1 cellular context compared by ENCODE assay signal in the genomic region with DNA sequence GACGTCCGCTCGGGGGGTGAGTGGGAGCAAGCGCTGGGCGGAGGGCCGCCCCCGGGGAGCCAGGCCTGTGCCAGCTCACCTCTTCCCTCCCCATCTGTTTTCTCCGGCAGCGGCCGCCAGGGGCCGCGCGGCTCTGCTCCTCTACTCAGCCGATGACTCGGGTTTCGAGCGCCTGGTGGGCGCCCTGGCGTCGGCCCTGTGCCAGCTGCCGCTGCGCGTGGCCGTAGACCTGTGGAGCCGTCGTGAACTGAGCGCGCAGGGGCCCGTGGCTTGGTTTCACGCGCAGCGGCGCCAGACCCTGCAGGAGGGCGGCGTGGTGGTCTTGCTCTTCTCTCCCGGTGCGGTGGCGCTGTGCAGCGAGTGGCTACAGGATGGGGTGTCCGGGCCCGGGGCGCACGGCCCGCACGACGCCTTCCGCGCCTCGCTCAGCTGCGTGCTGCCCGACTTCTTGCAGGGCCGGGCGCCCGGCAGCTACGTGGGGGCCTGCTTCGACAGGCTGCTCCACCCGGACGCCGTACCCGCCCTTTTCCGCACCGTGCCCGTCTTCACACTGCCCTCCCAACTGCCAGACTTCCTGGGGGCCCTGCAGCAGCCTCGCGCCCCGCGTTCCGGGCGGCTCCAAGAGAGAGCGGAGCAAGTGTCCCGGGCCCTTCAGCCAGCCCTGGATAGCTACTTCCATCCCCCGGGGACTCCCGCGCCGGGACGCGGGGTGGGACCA.
TF ChIP-seq lines count a peak whose summit lies in the region.

No MANE protein-coding gene starts in this region.

TF ChIP-seq in HepG2, 621 proteins besides CTCF, POLR2A, EP300 and RAD21 (continued from another document and continues in another):
- no peak for TF ChIP-seq FOXO4 (CRISPR knock-in tag; conservative IDR thresholded peaks at IDR 0.05)
- no peak; the same call in 1 of the 2 replicates for TF ChIP-seq SP2 (CRISPR knock-in tag; IDR thresholded peaks at IDR 0.05)
- TF ChIP-seq RNF219 (CRISPR knock-in tag; IDR thresholded peaks at IDR 0.05): no peak
- 0 out of 2 replicates have a peak, but pooled peaks have one; percentile 35 for TF ChIP-seq BORCS8-MEF2B (CRISPR knock-in tag; IDR thresholded peaks at IDR 0.05)
- TF ChIP-seq ZNF274 (CRISPR knock-in tag; IDR thresholded peaks at IDR 0.05): peak; percentile 37; the same call in 1 of the 2 replicates
- TF ChIP-seq, protein P1, sequence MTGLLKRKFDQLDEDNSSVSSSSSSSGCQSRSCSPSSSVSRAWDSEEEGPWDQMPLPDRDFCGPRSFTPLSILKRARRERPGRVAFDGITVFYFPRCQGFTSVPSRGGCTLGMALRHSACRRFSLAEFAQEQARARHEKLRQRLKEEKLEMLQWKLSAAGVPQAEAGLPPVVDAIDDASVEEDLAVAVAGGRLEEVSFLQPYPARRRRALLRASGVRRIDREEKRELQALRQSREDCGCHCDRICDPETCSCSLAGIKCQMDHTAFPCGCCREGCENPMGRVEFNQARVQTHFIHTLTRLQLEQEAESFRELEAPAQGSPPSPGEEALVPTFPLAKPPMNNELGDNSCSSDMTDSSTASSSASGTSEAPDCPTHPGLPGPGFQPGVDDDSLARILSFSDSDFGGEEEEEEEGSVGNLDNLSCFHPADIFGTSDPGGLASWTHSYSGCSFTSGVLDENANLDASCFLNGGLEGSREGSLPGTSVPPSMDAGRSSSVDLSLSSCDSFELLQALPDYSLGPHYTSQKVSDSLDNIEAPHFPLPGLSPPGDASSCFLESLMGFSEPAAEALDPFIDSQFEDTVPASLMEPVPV (CRISPR knock-in tag; IDR thresholded peaks at IDR 0.05): peak; percentile 23; the same call in 1 of the 2 replicates
- no peak for TF ChIP-seq HMGXB3 (CRISPR knock-in tag; IDR thresholded peaks at IDR 0.05; ENCODE audit: borderline replicate concordance)
- no peak for TF ChIP-seq IRF2 (CRISPR knock-in tag; IDR thresholded peaks at IDR 0.05)
- TF ChIP-seq ZBTB46 (CRISPR knock-in tag; IDR thresholded peaks at IDR 0.05; ENCODE audit: borderline replicate concordance): no peak
- no peak; the same call in 1 of the 2 replicates for TF ChIP-seq CCDC6 (CRISPR knock-in tag; IDR thresholded peaks at IDR 0.05)
- TF ChIP-seq, protein P2, sequence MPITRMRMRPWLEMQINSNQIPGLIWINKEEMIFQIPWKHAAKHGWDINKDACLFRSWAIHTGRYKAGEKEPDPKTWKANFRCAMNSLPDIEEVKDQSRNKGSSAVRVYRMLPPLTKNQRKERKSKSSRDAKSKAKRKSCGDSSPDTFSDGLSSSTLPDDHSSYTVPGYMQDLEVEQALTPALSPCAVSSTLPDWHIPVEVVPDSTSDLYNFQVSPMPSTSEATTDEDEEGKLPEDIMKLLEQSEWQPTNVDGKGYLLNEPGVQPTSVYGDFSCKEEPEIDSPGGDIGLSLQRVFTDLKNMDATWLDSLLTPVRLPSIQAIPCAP (CRISPR knock-in tag; IDR thresholded peaks at IDR 0.05; ENCODE audit: low read depth): peak; percentile 62; the same call in 1 of the 2 replicates
- 0 out of 2 replicates have a peak, but pooled peaks have one; percentile 14 for TF ChIP-seq FOXC1 (CRISPR knock-in tag; IDR thresholded peaks at IDR 0.05; ENCODE audit: borderline replicate concordance)
- peak; percentile 62 for TF ChIP-seq NR0B2 (CRISPR knock-in tag; IDR thresholded peaks at IDR 0.05)
- no peak; the same call in 1 of the 2 replicates for TF ChIP-seq ATF7-NPFF (CRISPR knock-in tag; IDR thresholded peaks at IDR 0.05; ENCODE audit: low read depth)
- no peak for TF ChIP-seq ZNF891 (CRISPR knock-in tag; IDR thresholded peaks at IDR 0.05)
- TF ChIP-seq ZNF101 (CRISPR knock-in tag; IDR thresholded peaks at IDR 0.05; ENCODE audit: borderline replicate concordance, low read depth): no peak
- TF ChIP-seq MXD1 (CRISPR knock-in tag; IDR thresholded peaks at IDR 0.05): peak; percentile 83
- TF ChIP-seq MAZ (IDR thresholded peaks at IDR 0.05; ENCODE audit: borderline replicate concordance, low read depth, low read length): no peak
- TF ChIP-seq MAZ (CRISPR knock-in tag; IDR thresholded peaks at IDR 0.05; ENCODE audit: low read depth): no peak; the same call in 1 of the 2 replicates
- no peak for TF ChIP-seq RBM39 (IDR thresholded peaks at IDR 0.05; ENCODE audit: low read depth, low read length, poor library complexity, severe bottlenecking)
- TF ChIP-seq ZNF383 (CRISPR knock-in tag; IDR thresholded peaks at IDR 0.05; ENCODE audit: borderline replicate concordance): no peak
- 0 out of 2 replicates have a peak, but pooled peaks have one; percentile 20 for TF ChIP-seq HOXA5 (CRISPR knock-in tag; IDR thresholded peaks at IDR 0.05)
- TF ChIP-seq ZNF607 (CRISPR knock-in tag; IDR thresholded peaks at IDR 0.05; ENCODE audit: borderline replicate concordance): 0 out of 2 replicates have a peak, but pooled peaks have one; percentile 33
- TF ChIP-seq RXRB (CRISPR knock-in tag; IDR thresholded peaks at IDR 0.05; ENCODE audit: borderline replicate concordance): no peak
- no peak; the same call in 1 of the 2 replicates for TF ChIP-seq ZNF629 (CRISPR knock-in tag; conservative IDR thresholded peaks at IDR 0.05)
- TF ChIP-seq U2AF2 (IDR thresholded peaks at IDR 0.05; ENCODE audit: low read depth, low read length): no peak
- TF ChIP-seq HDAC1 (CRISPR knock-in tag; IDR thresholded peaks at IDR 0.05): peak; percentile 78
- TF ChIP-seq ZNF674 (CRISPR knock-in tag; IDR thresholded peaks at IDR 0.05; ENCODE audit: low read depth): peak; percentile 76; the same call in 1 of the 2 replicates
- no peak; the same call in 1 of the 2 replicates for TF ChIP-seq ZNF609 (CRISPR knock-in tag; IDR thresholded peaks at IDR 0.05; ENCODE audit: borderline replicate concordance)
- no peak for TF ChIP-seq MBNL3 (CRISPR knock-in tag; conservative IDR thresholded peaks at IDR 0.05)
- TF ChIP-seq ZFP62 (CRISPR knock-in tag; IDR thresholded peaks at IDR 0.05): no peak
- no peak for TF ChIP-seq POLR2AphosphoS5 (IDR thresholded peaks at IDR 0.05; ENCODE audit: low read depth, low read length)
- TF ChIP-seq, protein P3, sequence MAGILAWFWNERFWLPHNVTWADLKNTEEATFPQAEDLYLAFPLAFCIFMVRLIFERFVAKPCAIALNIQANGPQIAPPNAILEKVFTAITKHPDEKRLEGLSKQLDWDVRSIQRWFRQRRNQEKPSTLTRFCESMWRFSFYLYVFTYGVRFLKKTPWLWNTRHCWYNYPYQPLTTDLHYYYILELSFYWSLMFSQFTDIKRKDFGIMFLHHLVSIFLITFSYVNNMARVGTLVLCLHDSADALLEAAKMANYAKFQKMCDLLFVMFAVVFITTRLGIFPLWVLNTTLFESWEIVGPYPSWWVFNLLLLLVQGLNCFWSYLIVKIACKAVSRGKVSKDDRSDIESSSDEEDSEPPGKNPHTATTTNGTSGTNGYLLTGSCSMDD (CRISPR knock-in tag; IDR thresholded peaks at IDR 0.05): 0 out of 2 replicates have a peak, but pooled peaks have one; percentile 42
- no peak for TF ChIP-seq MATR3 (CRISPR knock-in tag; IDR thresholded peaks at IDR 0.05)
